In the genomic region with DNA sequence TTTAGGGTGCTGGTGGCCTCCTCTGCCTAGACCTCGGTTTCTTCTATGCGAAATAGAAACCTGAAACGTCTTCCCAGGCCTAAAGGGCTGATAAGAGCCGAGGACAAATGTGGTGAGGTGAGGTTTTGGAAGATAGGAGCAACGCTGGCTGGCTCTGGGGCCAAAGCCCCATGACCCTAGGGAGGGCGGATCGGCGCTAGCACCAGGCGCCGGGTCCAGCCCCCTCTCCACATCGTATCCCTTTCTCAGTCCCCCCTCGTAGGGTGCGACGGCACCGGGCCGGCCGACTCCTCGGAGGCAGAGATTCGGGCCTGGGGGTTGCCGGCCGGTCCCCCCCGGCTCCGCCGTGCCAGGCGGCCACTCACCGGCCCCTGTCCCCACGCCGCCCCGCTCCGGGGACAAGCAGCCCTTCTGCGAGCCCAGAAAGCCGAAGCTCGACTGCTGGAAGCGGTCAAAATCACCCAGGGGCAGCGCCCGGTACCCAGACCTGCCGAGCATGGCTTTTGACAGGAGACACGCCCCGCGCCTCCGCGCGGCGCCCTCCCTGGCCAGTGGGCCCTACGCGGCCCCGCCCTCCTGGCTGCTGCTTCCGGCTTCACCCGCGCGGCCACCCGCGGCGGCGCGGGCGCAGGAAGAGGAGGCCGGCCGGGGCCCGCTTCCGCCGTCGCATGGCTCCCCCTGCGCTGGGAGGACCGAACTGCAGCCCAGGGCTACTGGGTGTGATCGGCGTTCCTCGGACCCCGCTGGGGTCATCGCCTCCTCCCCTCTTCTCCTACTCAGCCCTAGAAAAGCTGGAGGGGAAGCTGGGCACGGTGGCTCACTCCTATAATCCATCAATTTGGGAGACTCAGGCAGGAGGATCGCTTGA, we compare ENCODE assay signal across 8 cellular contexts. TPM values are rescaled to one million over a fixed set of nuclear protein-coding genes. Genes with fewer than 3 reads are reported as not detected.
DNase-seq lines count a peak whose midpoint lies in the region; ATAC-seq and TF ChIP-seq lines count a peak whose summit lies in the region.

TSS of gene STOML1 (minus strand) at position 570 of the 868 bp plus-strand sequence. CDS start at position 498, 72 bp downstream.

- H3K4me3 ChIP-seq in spleen = peak within 1 kb of the TSS; percentile 70 to 92 (median 84)

- CTCF ChIA-PET in activated B cell treated with CpG ODN at 0.5 μM for 24 hours (lab: Charles Lee) = interaction anchor here (1.4 kb wide), 1 partner anchor 19 kb away, joined by 5 read pairs; no protein-coding TSS in a partner anchor

- TF ChIP-seq CTCF in activated B cell treated with CpG ODN at 0.5 μM for 24 hours (IDR thresholded peaks at IDR 0.05) (no peak), spleen (IDR thresholded peaks at IDR 0.05 in 8 of 11, conservative IDR thresholded peaks at IDR 0.05 in 3 of 11) (peak; percentile 80 to 99 (median 96))

- no peaks in the 10 kb centered on the region for H3K9me3 ChIP-seq in spleen

- intact Hi-C loops in activated B cell treated with CpG ODN at 0.5 μM for 24 hours (cut with micrococcal nuclease) = loop anchor here (1.0 to 5.0 kb wide), 3 partner anchors 16 to 790 kb away; partner anchors contain the start of genes CSK and UBL7
- intact Hi-C loops in spleen (cut with DNase I; ENCODE audit: low total_unique reads) = no loop called here

- H3K36me3 ChIP-seq in spleen = peaks cover 0 to 13% (median 0%) of the 10 kb centered on the region in 6 donors

- DNase-seq in AG08395 (ENCODE audit: low spot score) (peak; percentile 95), NCI-H2227 treated with DMSO at 0.1 percent for 48 hours (lab: John Stamatoyannopoulos, UW) (peak; percentile 71), activated B cell treated with CpG ODN at 0.5 μM for 24 hours (peak; percentile 98), caudate nucleus (lab: John Stamatoyannopoulos, UW) (peak in 58 of 61 donors; percentile 41 to 90 (median 82)), inferior parietal cortex (ENCODE audit: extremely low spot score) (peak; percentile 89), spleen (peak; percentile 99)

- peaks cover 66% of the 10 kb centered on the region for H3K4me1 Mint-ChIP-seq in activated B cell treated with CpG ODN at 0.5 μM for 24 hours

- H3K9me3 Mint-ChIP-seq in activated B cell treated with CpG ODN at 0.5 μM for 24 hours = no peaks in the 10 kb centered on the region

- peaks cover 57 to 93% (median 85%) of the 10 kb centered on the region in 6 donors for H3K4me1 ChIP-seq in spleen

- no peak for TF ChIP-seq POLR2A in spleen (IDR thresholded peaks at IDR 0.05)

- no peaks in the 10 kb centered on the region for H3K27me3 ChIP-seq in spleen (replicated peaks in 1 of 7)

- POLR2A ChIA-PET in activated B cell treated with CpG ODN at 0.5 μM for 24 hours (lab: Charles Lee) = interaction anchor here (0.6 kb wide), 1 partner anchor 1460 kb away, joined by 3 read pairs; the partner anchor contains the start of gene SIN3A

- ATAC-seq in GM18870 (IDR thresholded peaks at IDR 0.05; ENCODE audit: unreplicated experiment) (peak; percentile 31), HG03108 (IDR thresholded peaks at IDR 0.05; ENCODE audit: unreplicated experiment) (peak; percentile 65), activated B cell treated with CpG ODN at 0.5 μM for 24 hours (ENCODE audit: low read depth) (peak; percentile 77)

- WGBS in spleen, 5 donors = 0 to 2% (median 1%) methylated on average over 23 to 72 of the region's 72 CpGs

- no peaks in the 10 kb centered on the region for H3K27me3 Mint-ChIP-seq in activated B cell treated with CpG ODN at 0.5 μM for 24 hours

- H3K27ac Mint-ChIP-seq in activated B cell treated with CpG ODN at 0.5 μM for 24 hours = peak within 1 kb of the TSS; percentile 69

- H3K36me3 Mint-ChIP-seq in activated B cell treated with CpG ODN at 0.5 μM for 24 hours (ENCODE audit: low read depth) = peaks cover 10% of the 10 kb centered on the region

- H3K27ac ChIP-seq in caudate nucleus (ENCODE audit: low read depth, low read length) (peak within 1 kb of the TSS; percentile 70), spleen (peak within 1 kb of the TSS; percentile 61 to 98 (median 87))

- H3K4me3 Mint-ChIP-seq in activated B cell treated with CpG ODN at 0.5 μM for 24 hours = peak within 1 kb of the TSS; percentile 86

RNA-seq across cellular contexts. Expression of gene STOML1, which starts in this region (rescaled TPM):
- 8.9 and 10.6 TPM in 2 replicates for total RNA-seq in activated B cell treated with CpG ODN at 0.5 μM for 24 hours
- 10 to 100 TPM in 3 of 7 donors, 1 to 10 TPM in 4; 9.0 to 15.2 (median 9.6) TPM for total RNA-seq in spleen
- 10 to 100 TPM in 2 of 3 donors, 1 to 10 TPM in 1; 8.2 to 12.4 (median 10.4) TPM for polyA plus RNA-seq in spleen

Comparison
In these comparisons a context has a peak if more than half of its experiments do, and no peak if none do; other contexts are left out.
1. Peak in every context shown above with its lines: DNase-seq, ATAC-seq, H3K4me3 ChIP-seq and H3K27ac ChIP-seq.